ENCODE assay signal across 8 cellular contexts in genomic region chr10:118850418-118851061, GRCh38.
DNase-seq lines count a peak whose midpoint lies in the region; ATAC-seq and TF ChIP-seq lines count a peak whose summit lies in the region.

No MANE protein-coding gene starts in this region.

- CTCF ChIA-PET in SK-N-SH (lab: Yijun Ruan, JAX) = interaction anchor here (0.6 to 1.9 kb wide), 20 partner anchors 8 to 282 kb away, joined by 3 to 13 read pairs (median 4); no protein-coding TSS in a partner anchor

- H3K4me2 ChIP-seq in KMS-11 (no peak overlapping the region), SK-N-SH (no peak overlapping the region), hepatocyte (no peak overlapping the region)

- H3F3A ChIP-seq in SK-N-SH (replicated peaks; ENCODE audit: insufficient read depth) = no peaks in the 10 kb centered on the region

- H2AFZ ChIP-seq in KMS-11 (ENCODE audit: low read depth) = no peak overlapping the region
- H2AFZ ChIP-seq in SK-N-SH (ENCODE audit: low read depth) = no peak overlapping the region
- no peak overlapping the region for H2AFZ ChIP-seq in hepatocyte

- TF ChIP-seq EP300 in SK-N-SH (IDR thresholded peaks at IDR 0.05; ENCODE audit: borderline replicate concordance in 1 of 2, low read depth in 1 of 2, low read length in 1 of 2) = no peak

- H3K4me3 ChIP-seq in KMS-11 (IDR thresholded peaks at IDR 0.05; ENCODE audit: insufficient read depth, low read depth, low read length) = no peak overlapping the region
- no peak overlapping the region for H3K4me3 ChIP-seq in SK-N-SH (ENCODE audit: low read depth in 2 of 2, low read length in 1 of 2)
- H3K4me3 ChIP-seq in hepatocyte = no peak overlapping the region

- peak; percentile 72 for TF ChIP-seq RAD21 in SK-N-SH (IDR thresholded peaks at IDR 0.05; ENCODE audit: low read length)

- H3K9me2 ChIP-seq in SK-N-SH (no peaks in the 10 kb centered on the region), hepatocyte (replicated peaks; ENCODE audit: insufficient read depth) (no peaks in the 10 kb centered on the region)

- peak; percentile 68 to 77 for ATAC-seq in activated naive CD4-positive, alpha-beta T cell treated with anti-CD3 and anti-CD28 coated beads, Interleukin-2, amount 50 U/mL, for 72 hours

- H3K4me1 ChIP-seq in KMS-11 (ENCODE audit: low read depth, poor library complexity, severe bottlenecking) = peaks cover 4% of the 10 kb centered on the region
- H3K4me1 ChIP-seq in SK-N-SH (ENCODE audit: control insufficient read depth in 1 of 2, insufficient read depth in 2 of 2, low read depth in 1 of 2, low read length in 1 of 2) = no peaks in the 10 kb centered on the region
- no peaks in the 10 kb centered on the region for H3K4me1 ChIP-seq in hepatocyte (ENCODE audit: insufficient read depth)

- H3K36me3 ChIP-seq in KMS-11 (ENCODE audit: insufficient read depth) (no peaks in the 10 kb centered on the region), SK-N-SH (replicated peaks in 1 of 2; ENCODE audit: control insufficient read depth in 1 of 2, insufficient read depth in 2 of 2, low read length in 1 of 2) (no peaks in the 10 kb centered on the region), hepatocyte (replicated peaks; ENCODE audit: insufficient read depth, low read depth) (no peaks in the 10 kb centered on the region)

- H3K9ac ChIP-seq in KMS-11 = no peak overlapping the region
- H3K9ac ChIP-seq in SK-N-SH = no peak overlapping the region

- 14% methylated on average over 3 of the region's 3 CpGs for WGBS in SK-N-SH (ENCODE audit: low lambda C conversion rate)
- 29% methylated on average over 3 of the region's 3 CpGs for whole genome bisulfite sequencing in hepatocyte (ENCODE audit: low lambda C conversion rate, missing lambda C conversion rate)

- H3K36me3 Mint-ChIP-seq in activated naive CD4-positive, alpha-beta T cell treated with anti-CD3 and anti-CD28 coated beads, Interleukin-2, amount 50 U/mL, for 72 hours = no peaks in the 10 kb centered on the region

- H3K79me2 ChIP-seq in KMS-11 (ENCODE audit: insufficient read depth, low read depth) (no peaks in the 10 kb centered on the region), SK-N-SH (ENCODE audit: insufficient read depth) (no peaks in the 10 kb centered on the region), hepatocyte (no peaks in the 10 kb centered on the region)

- H3K9me3 ChIP-seq in SK-N-SH (no peaks in the 10 kb centered on the region), hepatocyte (ENCODE audit: low read depth) (no peaks in the 10 kb centered on the region)

- DNase-seq in NCI-H2029 (lab: John Stamatoyannopoulos, UW) (peak; percentile 38), NCI-H2029 treated with DMSO at 0.1 percent for 48 hours (lab: John Stamatoyannopoulos, UW) (no peak), SK-N-SH (peak; percentile 69), hepatocyte (ENCODE audit: low spot score) (peak; percentile 72), hepatic stellate cell (ENCODE audit: low spot score) (no peak)
- peak; percentile 67 to 86 for DNase-seq in activated naive CD4-positive, alpha-beta T cell treated with anti-CD3 and anti-CD28 coated beads, Interleukin-2, amount 50 U/mL, for 72 hours (ENCODE audit: low spot score in 2 of 2)
- peak; percentile 11 to 53 for DNase-seq in stimulated activated CD4-positive, alpha-beta T cell treated with anti-CD3 and anti-CD28 coated beads, Interleukin-1b, Interleukin-23, amount 100 ng/mL, for 1 hour (ENCODE audit: low read depth in 2 of 2)

- H3K27me3 ChIP-seq in KMS-11 (ENCODE audit: insufficient read depth, low read depth) (no peaks in the 10 kb centered on the region), SK-N-SH (ENCODE audit: insufficient read depth) (no peaks in the 10 kb centered on the region), hepatocyte (no peaks in the 10 kb centered on the region)

- no peak overlapping the region for H3K27ac ChIP-seq in KMS-11
- H3K27ac ChIP-seq in SK-N-SH (ENCODE audit: low read depth in 2 of 2, low read length in 1 of 2) = no peak overlapping the region
- no peak overlapping the region for H3K27ac ChIP-seq in hepatocyte

- POLR2A ChIA-PET in SK-N-SH (lab: Yijun Ruan, JAX) = no interaction called here

- TF ChIP-seq CTCF in KMS-11 (conservative IDR thresholded peaks at IDR 0.05; ENCODE audit: low read depth, low read length) (peak; percentile 89), SK-N-SH (IDR thresholded peaks at IDR 0.05) (peak; percentile 64), hepatocyte (IDR thresholded peaks at IDR 0.05; ENCODE audit: poor library complexity) (peak; percentile 56)

- H4K20me1 ChIP-seq in KMS-11 (ENCODE audit: insufficient read depth) = no peaks in the 10 kb centered on the region
- H4K20me1 ChIP-seq in SK-N-SH (ENCODE audit: insufficient read depth) = no peaks in the 10 kb centered on the region
- H4K20me1 ChIP-seq in hepatocyte (ENCODE audit: insufficient read depth, poor library complexity, severe bottlenecking) = no peaks in the 10 kb centered on the region

- no peak overlapping the region for H3K27ac Mint-ChIP-seq in activated naive CD4-positive, alpha-beta T cell treated with anti-CD3 and anti-CD28 coated beads, Interleukin-2, amount 50 U/mL, for 72 hours

- no peaks in the 10 kb centered on the region for H3K9me3 Mint-ChIP-seq in activated naive CD4-positive, alpha-beta T cell treated with anti-CD3 and anti-CD28 coated beads, Interleukin-2, amount 50 U/mL, for 72 hours

TF ChIP-seq in SK-N-SH, 30 proteins besides CTCF, POLR2A, EP300 and RAD21:
- TF ChIP-seq SMC3 (IDR thresholded peaks at IDR 0.05; ENCODE audit: low read depth, low read length) = peak; percentile 64
- TF ChIP-seq NRF1 (IDR thresholded peaks at IDR 0.05; ENCODE audit: low read depth, low read length) = no peak
- no peak for TF ChIP-seq POLR2AphosphoS5 (IDR thresholded peaks at IDR 0.05; ENCODE audit: low read depth, low read length)
- TF ChIP-seq USF2 (IDR thresholded peaks at IDR 0.05; ENCODE audit: borderline replicate concordance, low read depth, low read length) = no peak

Comparison
In these comparisons a context has a peak if more than half of its experiments do, and no peak if none do; other contexts are left out.
1. DNase-seq: peak in NCI-H2029 (single experiment), SK-N-SH (single experiment), activated naive CD4-positive, alpha-beta T cell treated with anti-CD3 and anti-CD28 coated beads, Interleukin-2, amount 50 U/mL, for 72 hours (2 of 2), hepatocyte (single experiment) and stimulated activated CD4-positive, alpha-beta T cell treated with anti-CD3 and anti-CD28 coated beads, Interleukin-1b, Interleukin-23, amount 100 ng/mL, for 1 hour (2 of 2); none in NCI-H2029 treated with DMSO at 0.1 percent for 48 hours (single experiment) and hepatic stellate cell (single experiment).
2. Peak in every context shown above with its lines, with median percentiles within 50 percentile points of each other: CTCF ChIP-seq.